11 cellular contexts compared by ENCODE assay signal in the genomic region with DNA sequence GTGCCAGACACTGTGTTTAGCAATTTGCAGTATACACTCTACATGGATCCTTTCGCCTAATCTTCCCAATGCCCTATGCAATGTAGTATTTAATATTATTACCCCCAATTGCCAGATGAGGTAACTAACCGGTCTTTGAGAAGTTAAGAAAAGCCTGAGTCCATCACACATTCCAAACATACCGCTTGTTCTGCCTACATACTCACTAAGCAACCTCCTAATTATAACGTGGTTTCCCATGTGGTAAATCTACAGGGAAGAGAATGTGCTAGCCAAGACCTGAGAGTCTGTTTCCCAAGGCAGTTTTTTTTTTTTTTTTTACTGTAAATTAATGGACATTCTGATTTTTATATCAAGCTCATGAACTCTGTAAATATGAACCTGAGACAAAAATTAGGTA. TPM values are rescaled to one million over a fixed set of nuclear protein-coding genes. Genes with fewer than 3 reads are reported as not detected.
A peak's percentile ranks its signal among the peaks of the same experiment; 100 is the strongest.
DNase-seq lines count a peak whose midpoint lies in the region; TF ChIP-seq lines count a peak whose summit lies in the region.
"Had no signal": no experiment of that assay in that cellular context is flagged by ENCODE, and none has a peak within 500 bp of the region (broad histone marks: within the 10 kb centered on the region; RNA-seq: fewer than 3 reads in every experiment).

No MANE protein-coding gene starts in this region.

- DNase-seq in GM03348 (ENCODE audit: low spot score) (peak; percentile 62), HS-5 (ENCODE audit: low read depth) (peak; percentile 38), mammary epithelial cell (peak; percentile 62), non-pigmented ciliary epithelial cell (ENCODE audit: low read depth) (peak; percentile 75), cortex of kidney (lab: John Stamatoyannopoulos, UW) (no peak), OCI-M1 (lab: John Stamatoyannopoulos, UW) (no peak), NCI-H345 treated with DMSO at 0.1 percent for 48 hours (lab: John Stamatoyannopoulos, UW; ENCODE audit: unreplicated experiment) (no peak)
- DNase-seq in activated CD4-positive, alpha-beta T cell treated with anti-CD3 and anti-CD28 coated beads for 1 hour: no peak
- DNase-seq: DMS79 treated with DMSO at 0.1 percent for 48 hours, NCI-H2081, upper lobe of left lung had no signal

- BruUV-seq in mammary epithelial cell (replicated peaks; lab: Mats Ljungman, UMichigan): no TSS peak

- intact Hi-C loops in mammary epithelial cell (cut with micrococcal nuclease): no loop called here

- H2AFZ ChIP-seq in mammary epithelial cell (ENCODE audit: low read depth, low read length): no peak overlapping the region

- 33% methylated on average over 4 of the region's 4 CpGs for WGBS in mammary epithelial cell (ENCODE audit: low coverage, missing lambda C conversion rate)

- H3K27ac ChIP-seq in mammary epithelial cell (ENCODE audit: insufficient read depth, low read depth, low read length): peak overlapping the region; percentile 37
- H3K27ac ChIP-seq: upper lobe of left lung had no signal

- H3K27me3 ChIP-seq in mammary epithelial cell (ENCODE audit: insufficient read depth, low read length): no peaks in the 10 kb centered on the region
- H3K27me3 ChIP-seq: upper lobe of left lung had no signal

- H3K4me3 ChIP-seq in mammary epithelial cell (replicated peaks in 1 of 3; ENCODE audit: insufficient read depth in 1 of 3, low read depth in 2 of 3, low read length in 3 of 3): no peak overlapping the region
- H3K4me3 ChIP-seq: upper lobe of left lung had no signal

- no peak for TF ChIP-seq CTCF in mammary epithelial cell (conservative IDR thresholded peaks at IDR 0.05 in 1 of 2, IDR thresholded peaks at IDR 0.05 in 1 of 2; ENCODE audit: extremely low read depth in 1 of 2, insufficient read depth in 1 of 2, low read depth in 1 of 2, low read length in 2 of 2)

- no peak overlapping the region for H3K9ac ChIP-seq in mammary epithelial cell (ENCODE audit: insufficient read depth, low read length)

- in situ Hi-C loops in mammary epithelial cell (cut with MboI; ENCODE audit: low sequenced_read_pairs in 2 of 2): no loop called here

- peaks cover 98% of the 10 kb centered on the region for H3K79me2 ChIP-seq in mammary epithelial cell (ENCODE audit: insufficient read depth, low read length)

- dilution Hi-C loops in mammary epithelial cell (cut with HindIII; ENCODE audit: low sequenced_read_pairs): no loop called here

- H3K36me3 ChIP-seq in mammary epithelial cell (ENCODE audit: insufficient read depth, low read length): no peaks in the 10 kb centered on the region
- H3K36me3 ChIP-seq: upper lobe of left lung had no signal

- CTCF ChIA-PET in mammary epithelial cell (lab: Charles Lee; ENCODE audit: low non-redundant PET): no interaction called here

- peaks cover 16% of the 10 kb centered on the region for H3K4me1 ChIP-seq in mammary epithelial cell (ENCODE audit: insufficient read depth, low read length)

- no peaks in the 10 kb centered on the region for H4K20me1 ChIP-seq in mammary epithelial cell (ENCODE audit: insufficient read depth, low read length)

- H3K4me2 ChIP-seq in mammary epithelial cell (ENCODE audit: insufficient read depth, low read depth, low read length): no peak overlapping the region

- H3K9me3 ChIP-seq in mammary epithelial cell (replicated peaks; ENCODE audit: insufficient read depth, low read length): no peaks in the 10 kb centered on the region
- H3K9me3 ChIP-seq: upper lobe of left lung had no signal

RNA-seq across cellular contexts. Expression of gene ATP2B1, which starts 37.2 kb away (rescaled TPM):
- 10 to 100 TPM; 63.8 to 97.7 TPM for total RNA-seq in mammary epithelial cell
- polyA plus RNA-seq in mammary epithelial cell: 26.1 TPM
- 65.9 TPM for polyA minus RNA-seq in mammary epithelial cell

Comparison
In these comparisons a context has a peak if more than half of its experiments do, and no peak if none do; other contexts are left out.
1. DNase-seq: peak in GM03348 (single experiment), HS-5 (single experiment), mammary epithelial cell (single experiment) and non-pigmented ciliary epithelial cell (single experiment); none in cortex of kidney (single experiment), OCI-M1 (single experiment), activated CD4-positive, alpha-beta T cell treated with anti-CD3 and anti-CD28 coated beads for 1 hour (single experiment) and NCI-H345 treated with DMSO at 0.1 percent for 48 hours (single experiment).